In genomic region chr3:120659834-120660233, GRCh38 we compare ENCODE assay signal across 10 cellular contexts. TPM values are rescaled to one million over a fixed set of nuclear protein-coding genes. Genes with fewer than 3 reads are reported as not detected.
"Had no signal": no experiment of that assay in that cellular context is flagged by ENCODE, and none has a peak within 500 bp of the region (broad histone marks: within the 10 kb centered on the region; RNA-seq: fewer than 3 reads in every experiment).

No MANE protein-coding gene starts in this region.

- DNase-seq: H9, HCEC 1CT, HFFc6, IMR-90, Karpas-422 had no signal

- H3K9ac ChIP-seq: KMS-11 had no signal

- ATAC-seq: GM23338 had no signal

- H3K4me2 ChIP-seq: GM23338, KMS-11 had no signal

- H3K27ac ChIP-seq: KMS-11 had no signal

- H3K4me3 ChIP-seq: GM23338 had no signal

- H2AFZ ChIP-seq: GM23338 had no signal

- FAIRE-seq: H1, H54, HTR-8/SVneo had no signal

RNA-seq across cellular contexts. Expression of gene HGD, which starts 22.2 kb away (rescaled TPM):
- total RNA-seq: GM23338, H1, IMR-90 had no signal
- polyA plus RNA-seq: GM23338 had no signal
